ENCODE assay signal across 17 cellular contexts in genomic region chr14:104549536-104550339, GRCh38. TPM values are rescaled to one million over a fixed set of nuclear protein-coding genes. Genes with fewer than 3 reads are reported as not detected.
"Had no signal": no experiment of that assay in that cellular context is flagged by ENCODE, and none has a peak within 500 bp of the region (broad histone marks: within the 10 kb centered on the region; RNA-seq: fewer than 3 reads in every experiment).

No MANE protein-coding gene starts in this region.

- H3K4me3 Mint-ChIP-seq: activated CD4-positive, alpha-beta memory T cell treated with anti-CD3 and anti-CD28 coated beads for 36 hours; activated T-cell treated with anti-CD3 and anti-CD28 coated beads, Interleukin-2, amount 50 U/mL, for 4 hours; central memory CD8-positive, alpha-beta T cell had no signal

- H3K4me1 ChIP-seq: lower lobe of right lung, psoas muscle, upper lobe of right lung had no signal

- H3K27ac ChIP-seq: epithelial cell of prostate, hepatocyte, lower lobe of right lung, neutrophil, psoas muscle, suprapubic skin, upper lobe of right lung had no signal

- DNase-seq: activated CD4-positive, alpha-beta memory T cell treated with anti-CD3 and anti-CD28 coated beads for 36 hours; activated T-cell treated with anti-CD3 and anti-CD28 coated beads, Interleukin-2, amount 50 U/mL, for 4 hours; cortex of kidney; effector CD8-positive, alpha-beta T cell; lower lobe of right lung; midbrain; stimulated activated CD4-positive, alpha-beta T cell treated with anti-CD3 and anti-CD28 coated beads, Interleukin-2, amount 100 ng/mL, for 48 hours; stimulated activated naive CD4-positive, alpha-beta T cell treated with Interleukin-2 at 50 U/mL for 16 hours; T-helper 2 cell had no signal

- H2AFZ ChIP-seq: hepatocyte had no signal

- H3K9me3 ChIP-seq: lower lobe of right lung, neutrophil, psoas muscle, suprapubic skin, upper lobe of right lung had no signal

- H3K4me2 ChIP-seq: hepatocyte had no signal

- ATAC-seq: activated CD4-positive, CD25-positive, alpha-beta regulatory T cell treated with anti-CD3 and anti-CD28 coated beads, Interleukin-2, amount 50 U/mL, for 24 hours; activated T-cell treated with anti-CD3 and anti-CD28 coated beads, Interleukin-2, amount 50 U/mL, for 4 hours; lower lobe of right lung; psoas muscle; upper lobe of right lung had no signal

- H3K79me2 ChIP-seq: hepatocyte had no signal

- H3K27me3 ChIP-seq: hepatocyte had no signal

- H3K36me3 ChIP-seq: lower lobe of right lung, neutrophil, suprapubic skin, upper lobe of right lung had no signal

- H3K9me3 Mint-ChIP-seq: activated CD4-positive, alpha-beta memory T cell treated with anti-CD3 and anti-CD28 coated beads for 36 hours; activated T-cell treated with anti-CD3 and anti-CD28 coated beads, Interleukin-2, amount 50 U/mL, for 4 hours; central memory CD8-positive, alpha-beta T cell had no signal

- H3K4me3 ChIP-seq: hepatocyte, lower lobe of right lung, psoas muscle, suprapubic skin, upper lobe of right lung had no signal

- H3K4me1 Mint-ChIP-seq: central memory CD8-positive, alpha-beta T cell had no signal

- H3K36me3 Mint-ChIP-seq: activated CD4-positive, alpha-beta memory T cell treated with anti-CD3 and anti-CD28 coated beads for 36 hours had no signal

- H3K27ac Mint-ChIP-seq: activated CD4-positive, alpha-beta memory T cell treated with anti-CD3 and anti-CD28 coated beads for 36 hours had no signal

RNA-seq across cellular contexts. Expression of gene C14orf180, which starts 29.8 kb away (rescaled TPM):
- total RNA-seq: activated CD4-positive, alpha-beta memory T cell treated with anti-CD3 and anti-CD28 coated beads for 36 hours; activated T-cell treated with anti-CD3 and anti-CD28 coated beads, Interleukin-2, amount 50 U/mL, for 4 hours had no signal

RNA-seq across cellular contexts. Expression of gene TMEM179, which starts 54.8 kb away (rescaled TPM):
- total RNA-seq: activated CD4-positive, alpha-beta memory T cell treated with anti-CD3 and anti-CD28 coated beads for 36 hours; activated T-cell treated with anti-CD3 and anti-CD28 coated beads, Interleukin-2, amount 50 U/mL, for 4 hours; lower lobe of right lung; psoas muscle; suprapubic skin; upper lobe of right lung had no signal
